14 cellular contexts compared by ENCODE assay signal in the genomic region with DNA sequence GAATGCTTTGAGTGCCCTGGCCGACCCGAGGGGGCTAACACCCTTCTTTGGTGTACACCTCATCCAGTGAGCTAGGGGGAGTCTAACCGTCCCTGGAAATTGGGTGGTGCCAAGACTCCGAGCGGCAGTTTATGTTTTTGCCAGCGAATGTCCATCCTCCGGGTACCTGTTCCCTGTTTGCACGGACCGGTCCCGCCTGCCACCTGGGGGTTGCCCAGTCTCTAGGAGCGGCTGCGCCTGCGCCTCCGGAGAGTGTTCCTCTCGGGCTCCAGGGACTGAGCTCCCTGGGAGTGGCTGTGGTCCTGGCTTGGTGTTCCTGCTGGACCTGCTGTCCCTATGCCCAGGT. TPM values are rescaled to one million over a fixed set of nuclear protein-coding genes. Genes with fewer than 3 reads are reported as not detected.
DNase-seq lines count a peak whose midpoint lies in the region; ATAC-seq, FAIRE-seq and TF ChIP-seq lines count a peak whose summit lies in the region.
"Had no signal": no experiment of that assay in that cellular context is flagged by ENCODE, and none has a peak within 500 bp of the region (broad histone marks: within the 10 kb centered on the region; RNA-seq: fewer than 3 reads in every experiment).

No MANE protein-coding gene starts in this region.

- no peak for TF ChIP-seq EP300 in HepG2 (IDR thresholded peaks at IDR 0.05; ENCODE audit: low read depth in 2 of 2, low read length in 2 of 2)
- no peak for TF ChIP-seq EP300 in HepG2 (CRISPR knock-in tag; IDR thresholded peaks at IDR 0.05; ENCODE audit: borderline replicate concordance)

- peak overlapping the region in 1 of 2 donors; percentile 51 for H3K4me3 Mint-ChIP-seq in stimulated activated naive CD8-positive, alpha-beta T cell treated with anti-CD3 and anti-CD28 coated beads, Interleukin-15, amount 100 ng/mL, for 72 hours
- H3K4me3 Mint-ChIP-seq in central memory CD8-positive, alpha-beta T cell: peak overlapping the region; percentile 4
- no peak overlapping the region for H3K4me3 Mint-ChIP-seq in activated naive CD8-positive, alpha-beta T cell treated with anti-CD3 and anti-CD28 coated beads, Interleukin-2, amount 50 U/mL, for 24 hours

- H4K20me1 ChIP-seq in HepG2 (ENCODE audit: insufficient read depth, low read length): no peaks in the 10 kb centered on the region; the same call in 1 of the 2 replicates

- H3K9ac ChIP-seq in HepG2 (ENCODE audit: insufficient read depth, low read depth, low read length): no peak overlapping the region

- FAIRE-seq in HepG2 (lab: Jason Lieb, UNC): no peak
- FAIRE-seq: G401.6 had no signal

- peaks cover 53% of the 10 kb centered on the region for H3K27me3 Mint-ChIP-seq in stimulated activated naive CD8-positive, alpha-beta T cell treated with anti-CD3 and anti-CD28 coated beads, Interleukin-15, amount 100 ng/mL, for 72 hours
- H3K27me3 Mint-ChIP-seq in central memory CD8-positive, alpha-beta T cell: peaks cover 82% of the 10 kb centered on the region
- peaks cover 56% of the 10 kb centered on the region for H3K27me3 Mint-ChIP-seq in activated naive CD8-positive, alpha-beta T cell treated with anti-CD3 and anti-CD28 coated beads, Interleukin-2, amount 50 U/mL, for 24 hours

- peak; percentile 6 for ATAC-seq in stimulated activated naive CD8-positive, alpha-beta T cell treated with anti-CD3 and anti-CD28 coated beads, Interleukin-15, Interleukin-2, amounts not matched to agents 100 U/mL and 50 U/mL, for 24 hours
- no peak for ATAC-seq in stimulated activated naive CD8-positive, alpha-beta T cell treated with anti-CD3 and anti-CD28 coated beads, Interleukin-15, amount 100 ng/mL, for 72 hours
- ATAC-seq in central memory CD8-positive, alpha-beta T cell (replicated peaks; ENCODE audit: extremely low read depth, poor library complexity, severe bottlenecking): no peak
- peak; percentile 17; the same call in 2 of the 3 replicates for ATAC-seq in HepG2
- ATAC-seq in upper lobe of right lung: peak; percentile 51
- no peak for ATAC-seq in HG03159 (IDR thresholded peaks at IDR 0.05; ENCODE audit: unreplicated experiment)
- ATAC-seq in activated naive CD8-positive, alpha-beta T cell treated with anti-CD3 and anti-CD28 coated beads, Interleukin-2, amount 50 U/mL, for 24 hours: no peak

- H2AFZ ChIP-seq in HepG2 (ENCODE audit: low read length): no peak overlapping the region

- H3K4me2 ChIP-seq in HepG2 (ENCODE audit: low read depth, low read length): no peak overlapping the region

- no peaks in the 10 kb centered on the region for H3K36me3 Mint-ChIP-seq in central memory CD8-positive, alpha-beta T cell (ENCODE audit: insufficient read depth)
- H3K36me3 Mint-ChIP-seq in activated naive CD8-positive, alpha-beta T cell treated with anti-CD3 and anti-CD28 coated beads, Interleukin-2, amount 50 U/mL, for 24 hours (ENCODE audit: low read depth): no peaks in the 10 kb centered on the region

- POLR2A ChIA-PET in HepG2 (lab: Yijun Ruan, JAX): no interaction called here

- CTCF ChIA-PET in HepG2 (lab: Yijun Ruan, JAX; ENCODE audit: low intra/inter-chr PET ratio, low total read pairs): interaction anchor here (1.8 kb wide), 1 partner anchor 223 kb away, joined by 4 read pairs; no protein-coding TSS in a partner anchor

- H3K27me3 ChIP-seq in HepG2 (ENCODE audit: control insufficient read depth in 1 of 2, insufficient read depth in 2 of 2, low read length in 2 of 2) (peaks cover 8 to 52% of the 10 kb centered on the region in 2 experiments; a peak in 4 of 5 replicates), upper lobe of right lung (peaks cover 68% of the 10 kb centered on the region)

- TF ChIP-seq POLR2A in HepG2 (IDR thresholded peaks at IDR 0.05; ENCODE audit: insufficient read depth in 1 of 2, low read depth in 2 of 2, low read length in 2 of 2): no peak

- intact Hi-C loops in HepG2 (cut with micrococcal nuclease; ENCODE audit: unreplicated experiment): no loop called here
- intact Hi-C loops in upper lobe of right lung (cut with DNase I): loop anchor here (5.0 kb wide), 1 partner anchor 223 kb away; no protein-coding TSS in a partner anchor

- TF ChIP-seq CTCF in HepG2 (CRISPR knock-in tag; IDR thresholded peaks at IDR 0.05) (no peak), upper lobe of right lung (IDR thresholded peaks at IDR 0.05) (no peak)

- BruUV-seq in HepG2 (replicated peaks; lab: Mats Ljungman, UMichigan): no TSS peak

- DNase-seq in stimulated activated naive CD8-positive, alpha-beta T cell treated with anti-CD3 and anti-CD28 coated beads, Interleukin-15, Interleukin-2, amounts not matched to agents 100 U/mL and 50 U/mL, for 24 hours: no peak
- no peak for DNase-seq in stimulated activated naive CD8-positive, alpha-beta T cell treated with anti-CD3 and anti-CD28 coated beads, Interleukin-15, amount 100 ng/mL, for 72 hours
- no peak for DNase-seq in central memory CD8-positive, alpha-beta T cell (ENCODE audit: low spot score in 2 of 2)
- no peak for DNase-seq in HepG2 (ENCODE audit: low spot score)
- DNase-seq in upper lobe of right lung: peak; percentile 74
- DNase-seq in NAMALWA (ENCODE audit: low spot score): no peak
- no peak for DNase-seq in activated naive CD8-positive, alpha-beta T cell treated with anti-CD3 and anti-CD28 coated beads, Interleukin-2, amount 50 U/mL, for 24 hours
- DNase-seq: MM.1S had no signal

- no peak for TF ChIP-seq RAD21 in HepG2 (CRISPR knock-in tag; IDR thresholded peaks at IDR 0.05)

- in situ Hi-C loops in HepG2 (cut with HindIII; ENCODE audit: extremely low pct_ligation_motif_present, low pct_unique_long_range_greater_than_20kb): loop anchor here (5.0 kb wide), 1 partner anchor 223 kb away; no protein-coding TSS in a partner anchor

- H3K9me3 ChIP-seq in HepG2 (ENCODE audit: low read length) (no peaks in the 10 kb centered on the region), upper lobe of right lung (no peaks in the 10 kb centered on the region)
- H3K9me3 ChIP-seq: BE2C, neutrophil had no signal

- H3K27ac Mint-ChIP-seq in stimulated activated naive CD8-positive, alpha-beta T cell treated with anti-CD3 and anti-CD28 coated beads, Interleukin-15, amount 100 ng/mL, for 72 hours: no peak overlapping the region
- H3K27ac Mint-ChIP-seq in central memory CD8-positive, alpha-beta T cell (ENCODE audit: low read depth): no peak overlapping the region
- no peak overlapping the region for H3K27ac Mint-ChIP-seq in activated naive CD8-positive, alpha-beta T cell treated with anti-CD3 and anti-CD28 coated beads, Interleukin-2, amount 50 U/mL, for 24 hours

- H3K4me3 ChIP-seq in HepG2 (replicated peaks in 1 of 3; ENCODE audit: insufficient read depth in 1 of 3, low read depth in 2 of 3, low read length in 3 of 3) (no peak overlapping the region), upper lobe of right lung (no peak overlapping the region)

- H3K9me3 Mint-ChIP-seq in stimulated activated naive CD8-positive, alpha-beta T cell treated with anti-CD3 and anti-CD28 coated beads, Interleukin-15, amount 100 ng/mL, for 72 hours: no peaks in the 10 kb centered on the region
- H3K9me3 Mint-ChIP-seq in central memory CD8-positive, alpha-beta T cell: no peaks in the 10 kb centered on the region
- no peaks in the 10 kb centered on the region for H3K9me3 Mint-ChIP-seq in activated naive CD8-positive, alpha-beta T cell treated with anti-CD3 and anti-CD28 coated beads, Interleukin-2, amount 50 U/mL, for 24 hours

- H3K36me3 ChIP-seq in HepG2 (replicated peaks in 1 of 2; ENCODE audit: control insufficient read depth in 1 of 2, insufficient read depth in 2 of 2, low read length in 2 of 2) (no peaks in the 10 kb centered on the region), upper lobe of right lung (no peaks in the 10 kb centered on the region)
- H3K36me3 ChIP-seq: BE2C, esophagus muscularis mucosa, neutrophil had no signal

- H3K4me1 Mint-ChIP-seq in stimulated activated naive CD8-positive, alpha-beta T cell treated with anti-CD3 and anti-CD28 coated beads, Interleukin-15, amount 100 ng/mL, for 72 hours: peaks cover 14% of the 10 kb centered on the region
- peaks cover 4% of the 10 kb centered on the region for H3K4me1 Mint-ChIP-seq in central memory CD8-positive, alpha-beta T cell
- H3K4me1 Mint-ChIP-seq in activated naive CD8-positive, alpha-beta T cell treated with anti-CD3 and anti-CD28 coated beads, Interleukin-2, amount 50 U/mL, for 24 hours: peaks cover 3% of the 10 kb centered on the region

- 5% methylated on average over 4 of the region's 15 CpGs for WGBS in HepG2 (ENCODE audit: low lambda C conversion rate)

- no peaks in the 10 kb centered on the region for H3K79me2 ChIP-seq in HepG2 (ENCODE audit: insufficient read depth, low read length)

- H3K27ac ChIP-seq in HepG2 (ENCODE audit: extremely low read length, insufficient read depth, low read length): no peak overlapping the region
- no peak overlapping the region for H3K27ac ChIP-seq in upper lobe of right lung
- H3K27ac ChIP-seq: esophagus muscularis mucosa, HL-60, neutrophil had no signal

- H3K4me1 ChIP-seq in HepG2 (ENCODE audit: insufficient read depth, low read length) (no peaks in the 10 kb centered on the region), upper lobe of right lung (peaks cover 20% of the 10 kb centered on the region)
- H3K4me1 ChIP-seq: BE2C had no signal

TF ChIP-seq in HepG2, 621 proteins besides CTCF, POLR2A, EP300 and RAD21 (continues in another document):
- 0 out of 2 replicates have a peak, but pooled peaks have one; percentile 38 for TF ChIP-seq ZNF224 (CRISPR knock-in tag; IDR thresholded peaks at IDR 0.05)

RNA-seq across cellular contexts. Expression of a gene that starts 0.9 kb away (rescaled TPM):
- not detected in 2 replicates for total RNA-seq in HepG2 (2016; rRNA removed; fragmentation: Illumina TruSeq; extraction: Trizol)
- total RNA-seq in HepG2 (2016; cell fraction: cytosol; rRNA removed; fragmentation: Illumina TruSeq; extraction: Trizol; ENCODE audit: low read depth): not detected in 2 replicates
- total RNA-seq in HepG2 (2016; cell fraction: insoluble cytoplasmic fraction; rRNA removed; fragmentation: Illumina TruSeq; extraction: Trizol): not detected in 2 replicates
- total RNA-seq in HepG2 (2016; cell fraction: membrane; rRNA removed; fragmentation: Illumina TruSeq; extraction: Trizol): not detected in 2 replicates
- not detected in 2 replicates for total RNA-seq in HepG2 (2016; cell fraction: nucleus; rRNA removed; fragmentation: Illumina TruSeq; extraction: Trizol)
- not detected in 2 replicates for polyA plus RNA-seq in HepG2 (2011; rRNA removed)
- not detected in 2 replicates for polyA plus RNA-seq in HepG2 (2011; cell fraction: cytosol; rRNA removed)
- not detected in 2 replicates for polyA plus RNA-seq in HepG2 (2011; cell fraction: nucleus; rRNA removed)
- not detected in 2 replicates for polyA plus RNA-seq in HepG2 (2012)
- polyA plus RNA-seq in HepG2 (2016; cell fraction: cytosol; fragmentation: Illumina TruSeq; extraction: Trizol; ENCODE audit: low read depth): not detected in 2 replicates
- polyA plus RNA-seq in HepG2 (2016; cell fraction: insoluble cytoplasmic fraction; fragmentation: Illumina TruSeq; extraction: Trizol; ENCODE audit: low read depth): not detected in 2 replicates
- polyA plus RNA-seq in HepG2 (2016; cell fraction: membrane; fragmentation: Illumina TruSeq; extraction: Trizol; ENCODE audit: low read depth): not detected in 2 replicates
- not detected in 2 replicates for polyA plus RNA-seq in HepG2 (2016; cell fraction: nucleus; fragmentation: Illumina TruSeq; extraction: Trizol; ENCODE audit: insufficient read depth, low read depth)
- polyA minus RNA-seq in HepG2 (2011; rRNA and poly(A)+ RNA removed; ENCODE audit: low replicate concordance): 0.10 TPM in 1 of 2 replicates, not detected in the other
- not detected in 2 replicates for polyA minus RNA-seq in HepG2 (2011; cell fraction: cytosol; rRNA and poly(A)+ RNA removed)
- polyA minus RNA-seq in HepG2 (2011; cell fraction: nucleus; rRNA and poly(A)+ RNA removed): not detected in 2 replicates
- total RNA-seq in upper lobe of right lung: 6.6 TPM
- total RNA-seq: esophagus muscularis mucosa had no signal

Comparison
In these comparisons a context has a peak if more than half of its experiments do, and no peak if none do; other contexts are left out.
1. ATAC-seq: peak in stimulated activated naive CD8-positive, alpha-beta T cell treated with anti-CD3 and anti-CD28 coated beads, Interleukin-15, Interleukin-2, amounts not matched to agents 100 U/mL and 50 U/mL, for 24 hours (single experiment), HepG2 (single experiment) and upper lobe of right lung (single experiment); none in stimulated activated naive CD8-positive, alpha-beta T cell treated with anti-CD3 and anti-CD28 coated beads, Interleukin-15, amount 100 ng/mL, for 72 hours (single experiment), central memory CD8-positive, alpha-beta T cell (single experiment), HG03159 (single experiment) and activated naive CD8-positive, alpha-beta T cell treated with anti-CD3 and anti-CD28 coated beads, Interleukin-2, amount 50 U/mL, for 24 hours (single experiment).